ENCODE assay signal across 17 cellular contexts in genomic region chr13:104737713-104738112, GRCh38.
"Had no signal": no experiment of that assay in that cellular context is flagged by ENCODE, and none has a peak within 500 bp of the region (broad histone marks: within the 10 kb centered on the region; RNA-seq: fewer than 3 reads in every experiment).

No MANE protein-coding gene starts in this region.

- H3K27me3 Mint-ChIP-seq: activated CD4-positive, alpha-beta memory T cell treated with anti-CD3 and anti-CD28 coated beads, Interleukin-2, amount 10 ng/mL, durations not matched to agents 7 days and 5 days; activated T-cell treated with anti-CD3 and anti-CD28 coated beads, Interleukin-2, amount 50 U/mL, for 24 hours; memory B cell had no signal

- H3K4me1 Mint-ChIP-seq: activated CD4-positive, alpha-beta memory T cell treated with anti-CD3 and anti-CD28 coated beads, Interleukin-2, amount 10 ng/mL, durations not matched to agents 7 days and 5 days; memory B cell; nephron; stimulated activated effector memory CD8-positive, alpha-beta T cell treated with anti-CD3 and anti-CD28 coated beads, Interleukin-12 subunit alpha, Interleukin-12 subunit beta, amount 100 ng/mL, for 72 hours had no signal

- H3K27ac Mint-ChIP-seq: activated CD4-positive, alpha-beta memory T cell treated with anti-CD3 and anti-CD28 coated beads, Interleukin-2, amount 10 ng/mL, durations not matched to agents 7 days and 5 days; activated T-cell treated with anti-CD3 and anti-CD28 coated beads, Interleukin-2, amount 50 U/mL, for 24 hours; memory B cell; nephron; stimulated activated effector memory CD8-positive, alpha-beta T cell treated with anti-CD3 and anti-CD28 coated beads, Interleukin-12 subunit alpha, Interleukin-12 subunit beta, amount 100 ng/mL, for 72 hours had no signal

- H3K9me3 Mint-ChIP-seq: activated CD4-positive, alpha-beta memory T cell treated with anti-CD3 and anti-CD28 coated beads, Interleukin-2, amount 10 ng/mL, durations not matched to agents 7 days and 5 days; activated T-cell treated with anti-CD3 and anti-CD28 coated beads, Interleukin-2, amount 50 U/mL, for 24 hours; memory B cell; nephron had no signal

- ATAC-seq: body of pancreas; left lobe of liver; psoas muscle; sciatic nerve; stimulated activated effector memory CD8-positive, alpha-beta T cell treated with anti-CD3 and anti-CD28 coated beads, Interleukin-12 subunit alpha, Interleukin-12 subunit beta, amount 100 ng/mL, for 72 hours had no signal

- DNase-seq: activated CD4-positive, alpha-beta memory T cell treated with anti-CD3 and anti-CD28 coated beads, Interleukin-2, amount 10 ng/mL, durations not matched to agents 7 days and 5 days; activated CD4-positive, alpha-beta T cell treated with anti-CD3 and anti-CD28 coated beads for 4 hours; activated naive CD4-positive, alpha-beta T cell treated with anti-CD3 and anti-CD28 coated beads, Interleukin-2, amount 50 U/mL, for 16 hours; activated T-cell treated with anti-CD3 and anti-CD28 coated beads, Interleukin-2, amount 50 U/mL, for 24 hours; amniotic stem cell; cortex of kidney; effector CD4-positive, alpha-beta T cell; psoas muscle; T-helper 2 cell had no signal

- H3K36me3 Mint-ChIP-seq: memory B cell; stimulated activated effector memory CD8-positive, alpha-beta T cell treated with anti-CD3 and anti-CD28 coated beads, Interleukin-12 subunit alpha, Interleukin-12 subunit beta, amount 100 ng/mL, for 72 hours had no signal

- H3K9me3 ChIP-seq: body of pancreas, psoas muscle, thoracic aorta had no signal

- H3K4me3 ChIP-seq: body of pancreas, hepatocyte, psoas muscle, thoracic aorta had no signal

- H3K36me3 ChIP-seq: thoracic aorta had no signal

- H3K27me3 ChIP-seq: body of pancreas, hepatocyte had no signal

- H3K4me1 ChIP-seq: body of pancreas, psoas muscle had no signal

- H3K4me3 Mint-ChIP-seq: activated CD4-positive, alpha-beta memory T cell treated with anti-CD3 and anti-CD28 coated beads, Interleukin-2, amount 10 ng/mL, durations not matched to agents 7 days and 5 days; activated T-cell treated with anti-CD3 and anti-CD28 coated beads, Interleukin-2, amount 50 U/mL, for 24 hours; memory B cell; nephron; stimulated activated effector memory CD8-positive, alpha-beta T cell treated with anti-CD3 and anti-CD28 coated beads, Interleukin-12 subunit alpha, Interleukin-12 subunit beta, amount 100 ng/mL, for 72 hours had no signal
